Comparison of ENCODE assay signal across 22 cellular contexts in the genomic region with DNA sequence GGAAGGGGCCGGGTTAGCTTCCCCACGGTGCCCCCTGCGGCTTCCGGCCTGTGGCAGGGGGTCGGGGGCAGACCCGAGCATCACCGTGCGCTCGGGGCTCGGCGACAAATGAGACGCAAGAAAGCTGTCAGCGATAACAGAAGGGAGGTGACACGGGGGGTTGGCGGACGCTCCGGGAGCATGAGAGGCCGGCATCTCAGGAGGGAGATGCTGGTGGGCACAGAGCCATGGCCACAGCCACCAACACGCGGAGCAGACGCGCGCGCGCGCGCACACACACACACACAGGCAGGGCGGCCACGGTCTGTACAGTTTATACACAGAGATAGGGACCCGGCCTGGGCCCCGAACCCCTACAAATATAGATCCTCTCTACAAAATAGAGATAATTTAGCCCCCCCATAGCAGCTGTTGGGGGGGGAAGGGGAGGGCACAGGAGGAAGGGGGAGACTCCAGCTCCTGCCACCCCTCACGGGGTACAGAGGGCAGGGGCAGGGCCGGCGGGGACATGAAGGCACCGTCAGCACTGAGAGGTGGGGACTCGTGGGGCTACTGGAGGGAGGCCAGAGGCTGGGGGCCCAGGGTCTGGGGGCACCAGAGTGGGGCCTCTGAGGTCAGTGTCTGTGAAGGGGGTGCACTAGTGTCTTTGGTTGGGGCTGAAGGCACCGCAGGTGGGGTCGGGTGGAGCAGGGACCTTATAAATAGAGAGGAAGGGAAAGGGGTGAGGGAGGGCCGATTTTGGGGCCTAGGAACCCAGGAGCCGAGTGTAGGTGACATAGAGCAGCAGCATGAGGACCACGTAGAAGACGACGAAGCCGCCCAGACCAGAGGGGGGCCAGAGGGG. TPM values are rescaled to one million over a fixed set of nuclear protein-coding genes. Genes with fewer than 3 reads are reported as not detected.
DNase-seq lines count a peak whose midpoint lies in the region; ATAC-seq, FAIRE-seq and TF ChIP-seq lines count a peak whose summit lies in the region.
"Had no signal": no experiment of that assay in that cellular context is flagged by ENCODE, and none has a peak within 500 bp of the region (broad histone marks: within the 10 kb centered on the region; RNA-seq: fewer than 3 reads in every experiment).

No MANE protein-coding gene starts in this region.

- intact Hi-C loops in Caco-2 (cut with micrococcal nuclease; ENCODE audit: unreplicated experiment), result no loop called here
- intact Hi-C loops in K562 (cut with micrococcal nuclease), result no loop called here
- intact Hi-C loops in right lobe of liver (cut with DNase I), result loop anchor here in 1 of 2 donors (5.0 kb wide), 1 partner anchor 118 kb away; a partner anchor contains a TSS
- intact Hi-C loops in vagina (cut with DNase I), result no loop called here

- H3K9me3 ChIP-seq in Caco-2 (no peaks in the 10 kb centered on the region), K562 (replicated peaks; ENCODE audit: control insufficient read depth, insufficient read depth, low read depth, low read length) (no peaks in the 10 kb centered on the region), right lobe of liver (no peaks in the 10 kb centered on the region), vagina (no peaks in the 10 kb centered on the region)

- H2AFZ ChIP-seq in K562 (ENCODE audit: low read depth, low read length), result no peak overlapping the region

- no peaks in the 10 kb centered on the region for H3K27me3 Mint-ChIP-seq in Caco-2 (ENCODE audit: insufficient read depth, unreplicated experiment)

- H4K20me1 ChIP-seq in K562 (replicated peaks; ENCODE audit: control insufficient read depth, insufficient read depth, low read length), result no peaks in the 10 kb centered on the region

- no peaks in the 10 kb centered on the region for H3K9me3 Mint-ChIP-seq in Caco-2 (ENCODE audit: unreplicated experiment)

- in situ Hi-C loops in K562 (cut with MboI) (loop anchor here (25.0 kb wide), 1 partner anchor 112 kb away; a partner anchor contains a TSS), KBM-7 (cut with MboI; ENCODE audit: low pct_unique_long_range_greater_than_20kb, low sequenced_read_pairs) (no loop called here)

- H3K27ac Mint-ChIP-seq in Caco-2 (ENCODE audit: unreplicated experiment), result peak overlapping the region; percentile 25
- H3K27ac Mint-ChIP-seq: CD14-positive monocyte had no signal

- no peak overlapping the region for H3K4me3 Mint-ChIP-seq in Caco-2 (ENCODE audit: unreplicated experiment)
- H3K4me3 Mint-ChIP-seq: CD14-positive monocyte had no signal

- no peaks in the 10 kb centered on the region for H3K79me2 ChIP-seq in K562 (ENCODE audit: control insufficient read depth, insufficient read depth, low read length)

- peaks cover 93% of the 10 kb centered on the region for H3K36me3 Mint-ChIP-seq in Caco-2 (ENCODE audit: insufficient read depth, unreplicated experiment)

- peaks cover 4% of the 10 kb centered on the region for H3K9me1 ChIP-seq in K562 (ENCODE audit: control insufficient read depth, insufficient read depth, low read length)

- TF ChIP-seq POLR2A in K562 (conservative IDR thresholded peaks at IDR 0.05) (no peak), right lobe of liver (IDR thresholded peaks at IDR 0.05) (no peak), vagina (IDR thresholded peaks at IDR 0.05) (no peak)

- POLR2A ChIA-PET in Caco-2 (lab: Charles Lee) (no interaction called here), K562 (lab: Yijun Ruan, JAX) (no interaction called here)

- peak overlapping the region in 1 of 2 experiments; percentile 14; a peak in 1 of 4 replicates for H3K9ac ChIP-seq in K562 (ENCODE audit: insufficient read depth in 1 of 2, low read depth in 2 of 2, low read length in 2 of 2)

- H3K4me1 ChIP-seq in Caco-2, result peaks cover 30% of the 10 kb centered on the region
- H3K4me1 ChIP-seq in K562 (replicated peaks in 1 of 2; ENCODE audit: control insufficient read depth in 2 of 2, insufficient read depth in 2 of 2, low read length in 2 of 2), result peaks cover 0 to 79% of the 10 kb centered on the region in 2 experiments; a peak in 3 of 5 replicates
- H3K4me1 ChIP-seq in right lobe of liver, result peaks cover 0 to 16% (median 6%) of the 10 kb centered on the region in 4 donors
- peaks cover 11% of the 10 kb centered on the region for H3K4me1 ChIP-seq in vagina

- TF ChIP-seq CTCF in 22Rv1 (IDR thresholded peaks at IDR 0.05), result no peak
- TF ChIP-seq CTCF in Caco-2 (IDR thresholded peaks at IDR 0.05; ENCODE audit: insufficient read depth in 1 of 2, low read depth in 1 of 2, low read length in 1 of 2, severe bottlenecking in 1 of 2, unreplicated experiment in 1 of 2), result no peak
- no peak for TF ChIP-seq CTCF in K562 (IDR thresholded peaks at IDR 0.05 in 2 of 3, conservative IDR thresholded peaks at IDR 0.05 in 1 of 3; ENCODE audit: insufficient read depth in 2 of 3, low read depth in 1 of 3, low read length in 3 of 3)
- no peak for TF ChIP-seq CTCF in right lobe of liver (IDR thresholded peaks at IDR 0.05)
- TF ChIP-seq CTCF in vagina (IDR thresholded peaks at IDR 0.05), result no peak
- no peak for TF ChIP-seq CTCF in omental fat pad (IDR thresholded peaks at IDR 0.05)

- no peak for ATAC-seq in K562
- no peak for ATAC-seq in right lobe of liver
- no peak for ATAC-seq in omental fat pad (ENCODE audit: low FRiP score)

- peaks cover 8% of the 10 kb centered on the region for H3K4me1 Mint-ChIP-seq in Caco-2 (ENCODE audit: low read depth, unreplicated experiment)

- no peak overlapping the region for H3K4me2 ChIP-seq in K562 (ENCODE audit: insufficient read depth, low read length)

- CTCF ChIA-PET in Caco-2 (lab: Charles Lee), result no interaction called here
- CTCF ChIA-PET in K562 (lab: Yijun Ruan, JAX; ENCODE audit: low intra/inter-chr PET ratio), result no interaction called here

- H3K4me3 ChIP-seq in Caco-2 (ENCODE audit: low read depth, low read length) (no peak overlapping the region), K562 (no peak overlapping the region), right lobe of liver (no peak overlapping the region), vagina (no peak overlapping the region)

- BruUV-seq in Caco-2 (replicated peaks; lab: Mats Ljungman, UMichigan) (no TSS peak), K562 (replicated peaks; lab: Mats Ljungman, UMichigan) (no TSS peak)

- H3K36me3 ChIP-seq in Caco-2 (ENCODE audit: control insufficient read depth, insufficient read depth, low read length) (peaks cover 4% of the 10 kb centered on the region; the same call in 1 of the 2 replicates), K562 (ENCODE audit: control insufficient read depth, insufficient read depth, low read length) (peaks cover 58% of the 10 kb centered on the region; the same call in 2 of the 3 replicates), right lobe of liver (peaks cover 0 to 44% (median 7%) of the 10 kb centered on the region in 4 donors), vagina (peaks cover 0 to 43% of the 10 kb centered on the region in 2 donors)

- H3K27ac ChIP-seq in 22Rv1 (peak overlapping the region; percentile 65), K562 (ENCODE audit: extremely low read depth, low read depth, low read length) (no peak overlapping the region), right lobe of liver (peak overlapping the region in 2 of 3 donors; percentile 72 to 85), vagina (no peak overlapping the region)

- DNase-seq in Caco-2 (no peak), K562 (ENCODE audit: extremely low read depth in 1 of 4, low spot score in 3 of 4) (no peak), right lobe of liver (peak in 1 of 3 donors; percentile 58), KBM-7 (no peak), vagina (ENCODE audit: extremely low spot score in 2 of 2) (no peak), omental fat pad (ENCODE audit: low spot score) (no peak)
- no peak for DNase-seq in stimulated activated CD4-positive, alpha-beta T cell treated with anti-CD3 and anti-CD28 coated beads, Interleukin-4, amount 100 ng/mL, for 1 hour
- DNase-seq: DMS 273 treated with DMSO at 0.1 percent for 48 hours; DND-41; NCI-H1105 treated with DMSO at 0.1 percent for 48 hours; NCI-H1694 treated with DMSO at 0.1 percent for 48 hours; NCI-H510A; NCI-H748 treated with DMSO at 0.1 percent for 48 hours; NK-92 treated with Interleukin-12 subunit alpha and Interleukin-12 subunit beta, amount 100 ng/mL, for 24 hours; OCI-M1; SIG-M5 had no signal

- 94% methylated on average over 33 of the region's 44 CpGs for WGBS in K562 (ENCODE audit: insufficient coverage, low coverage, missing lambda C conversion rate)
- 85% methylated on average over 28 of the region's 44 CpGs for WGBS in right lobe of liver (ENCODE audit: insufficient coverage, low coverage, low lambda C conversion rate, missing lambda C conversion rate)

- no peak for TF ChIP-seq RAD21 in K562 (CRISPR knock-in tag; conservative IDR thresholded peaks at IDR 0.05 in 1 of 2, IDR thresholded peaks at IDR 0.05 in 1 of 2)

- TF ChIP-seq EP300 in K562 (IDR thresholded peaks at IDR 0.05; ENCODE audit: low read length), result no peak

- FAIRE-seq in K562 (lab: Jason Lieb, UNC), result no peak
- FAIRE-seq: HTR-8/SVneo had no signal

- no peaks in the 10 kb centered on the region for H3K27me3 ChIP-seq in Caco-2 (replicated peaks; ENCODE audit: control insufficient read depth, insufficient read depth, low read length)
- H3K27me3 ChIP-seq in K562 (ENCODE audit: control insufficient read depth in 2 of 2, insufficient read depth in 2 of 2, low read length in 2 of 2), result no peaks in the 10 kb centered on the region
- no peaks in the 10 kb centered on the region for H3K27me3 ChIP-seq in right lobe of liver
- H3K27me3 ChIP-seq in vagina, result no peaks in the 10 kb centered on the region

RNA-seq across cellular contexts. Expression of a gene that starts 0.9 kb away (rescaled TPM):
- total RNA-seq in Caco-2 (2022) (1.9 and 2.0 TPM in 2 replicates), K562 (2014; rRNA removed) (1.3 and 1.8 TPM in 2 replicates), K562 (2014; rRNA removed; fragmentation: Illumina TruSeq; extraction: Trizol) (0.48 TPM in 1 of 2 replicates, not detected in the other), K562 (2015; rRNA removed; fragmentation: Illumina TruSeq; extraction: Trizol) (1.1 TPM in 2 replicates), K562 (2021) (3.2 and 5.3 TPM in 2 replicates), right lobe of liver (1 to 10 TPM in 3 of 6 experiments, under 1 TPM in 1, not detected in 2; 0.53 to 4.5 (median 2.2) TPM), vagina (2.9 TPM), omental fat pad (1 to 10 TPM in 3 of 4 donors, not detected in 1; 1.1 to 4.7 (median 1.7) TPM)
- 7.1 and 11.6 TPM in 2 replicates for total RNA-seq in K562 (2011; cell fraction: chromatin; rRNA removed; ENCODE audit: low replicate concordance)
- 13.0 and 18.8 TPM in 2 replicates for total RNA-seq in K562 (2011; cell fraction: nucleolus; rRNA removed)
- 5.2 and 5.7 TPM in 2 replicates for total RNA-seq in K562 (2011; cell fraction: nucleoplasm; rRNA removed)
- polyA plus RNA-seq in K562 (2011; rRNA removed) (0.42 and 2.1 TPM in 2 replicates), K562 (2014; fragmentation: Illumina TruSeq; extraction: Trizol) (0.48 and 2.8 TPM in 2 replicates), K562 (2014; fragmentation: Nextera tagmentation; extraction: Ambion mirVana) (under 1 TPM; 0.13 to 0.14 TPM), K562 (2014; rRNA removed) (4.2 and 8.1 TPM in 2 replicates)
- 0.96 and 3.5 TPM in 2 replicates for polyA plus RNA-seq in K562 (2011; cell fraction: cytosol; rRNA removed)
- polyA plus RNA-seq in K562 (2011; cell fraction: nucleus; rRNA removed), result 11.2 and 27.2 TPM in 2 replicates
- polyA plus RNA-seq in K562 (2012), result 4.8 and 12.8 TPM in 2 replicates
- polyA minus RNA-seq in K562 (2011; rRNA and poly(A)+ RNA removed), result not detected in 2 replicates
- polyA minus RNA-seq in K562 (2011; cell fraction: cytosol; rRNA and poly(A)+ RNA removed), result not detected in 2 replicates
- polyA minus RNA-seq in K562 (2011; cell fraction: nucleus; rRNA and poly(A)+ RNA removed), result 2.0 and 3.4 TPM in 2 replicates
- total RNA-seq: G401, H4, RPMI7951 had no signal
- polyA plus RNA-seq: CD14-positive monocyte had no signal

RNA-seq across cellular contexts. Expression of a gene that starts 11.3 kb away (rescaled TPM):
- total RNA-seq in Caco-2 (2022) (69.5 and 71.4 TPM in 2 replicates), K562 (2014; rRNA removed) (15.0 and 33.7 TPM in 2 replicates), K562 (2014; rRNA removed; fragmentation: Illumina TruSeq; extraction: Trizol) (3.3 and 6.0 TPM in 2 replicates), K562 (2015; rRNA removed; fragmentation: Illumina TruSeq; extraction: Trizol) (15.0 and 17.2 TPM in 2 replicates), K562 (2021) (56.0 and 63.3 TPM in 2 replicates), right lobe of liver (10 to 100 TPM; 19.5 to 39.1 (median 24.7) TPM), vagina (72.2 TPM), omental fat pad (100 to 1,000 TPM in 1 of 4 donors, 10 to 100 TPM in 3; 51.8 to 108 (median 55.7) TPM)
- 117 and 377 TPM in 2 replicates for total RNA-seq in K562 (2011; cell fraction: chromatin; rRNA removed; ENCODE audit: low replicate concordance)
- 224 and 228 TPM in 2 replicates for total RNA-seq in K562 (2011; cell fraction: nucleolus; rRNA removed)
- 133 and 136 TPM in 2 replicates for total RNA-seq in K562 (2011; cell fraction: nucleoplasm; rRNA removed)
- polyA plus RNA-seq in K562 (2011; rRNA removed) (9.0 and 22.2 TPM in 2 replicates), K562 (2014; fragmentation: Illumina TruSeq; extraction: Trizol) (15.7 and 28.6 TPM in 2 replicates), K562 (2014; fragmentation: Nextera tagmentation; extraction: Ambion mirVana) (under 1 TPM; 0.06 to 0.25 TPM), K562 (2014; rRNA removed) (41.0 and 53.0 TPM in 2 replicates)
- 8.5 and 16.9 TPM in 2 replicates for polyA plus RNA-seq in K562 (2011; cell fraction: cytosol; rRNA removed)
- polyA plus RNA-seq in K562 (2011; cell fraction: nucleus; rRNA removed), result 184 and 234 TPM in 2 replicates
- 28.5 and 77.6 TPM in 2 replicates for polyA plus RNA-seq in K562 (2012)
- polyA minus RNA-seq in K562 (2011; rRNA and poly(A)+ RNA removed), result 7.4 and 7.6 TPM in 2 replicates
- polyA minus RNA-seq in K562 (2011; cell fraction: cytosol; rRNA and poly(A)+ RNA removed), result 25.4 and 28.8 TPM in 2 replicates
- polyA minus RNA-seq in K562 (2011; cell fraction: nucleus; rRNA and poly(A)+ RNA removed), result 61.5 and 71.8 TPM in 2 replicates

RNA-seq across cellular contexts. Expression of a gene that starts 11.5 kb away (rescaled TPM):
- total RNA-seq in Caco-2 (2022) (1.4 and 1.5 TPM in 2 replicates), K562 (2014; rRNA removed) (0.50 and 1.4 TPM in 2 replicates), K562 (2014; rRNA removed; fragmentation: Illumina TruSeq; extraction: Trizol) (0.10 and 0.33 TPM in 2 replicates), K562 (2015; rRNA removed; fragmentation: Illumina TruSeq; extraction: Trizol) (0.49 and 0.51 TPM in 2 replicates), K562 (2021) (0.94 and 0.95 TPM in 2 replicates), right lobe of liver (1 to 10 TPM in 1 of 6 experiments, under 1 TPM in 5; 0.25 to 1.0 (median 0.45) TPM), vagina (0.98 TPM), omental fat pad (under 1 TPM in 1 of 4 donors, not detected in 3; 0.36 TPM)
- 1.5 and 2.7 TPM in 2 replicates for total RNA-seq in K562 (2011; cell fraction: chromatin; rRNA removed; ENCODE audit: low replicate concordance)
- total RNA-seq in K562 (2011; cell fraction: nucleolus; rRNA removed), result 1.6 and 2.0 TPM in 2 replicates
- 1.1 and 2.1 TPM in 2 replicates for total RNA-seq in K562 (2011; cell fraction: nucleoplasm; rRNA removed)
- polyA plus RNA-seq in K562 (2011; rRNA removed) (0.50 and 0.57 TPM in 2 replicates), K562 (2014; fragmentation: Illumina TruSeq; extraction: Trizol) (0.42 and 0.80 TPM in 2 replicates), K562 (2014; fragmentation: Nextera tagmentation; extraction: Ambion mirVana) (under 1 TPM; 0.17 to 0.27 TPM), K562 (2014; rRNA removed) (0.73 and 1.3 TPM in 2 replicates)
- polyA plus RNA-seq in K562 (2011; cell fraction: cytosol; rRNA removed), result 0.86 and 1.00 TPM in 2 replicates
- 2.1 and 3.5 TPM in 2 replicates for polyA plus RNA-seq in K562 (2011; cell fraction: nucleus; rRNA removed)
- 0.52 and 1.0 TPM in 2 replicates for polyA plus RNA-seq in K562 (2012)
- polyA minus RNA-seq in K562 (2011; rRNA and poly(A)+ RNA removed), result 0.51 and 0.84 TPM in 2 replicates
- polyA minus RNA-seq in K562 (2011; cell fraction: cytosol; rRNA and poly(A)+ RNA removed), result 0.67 TPM in 1 of 2 replicates, not detected in the other
- polyA minus RNA-seq in K562 (2011; cell fraction: nucleus; rRNA and poly(A)+ RNA removed), result 0.67 and 0.78 TPM in 2 replicates

RNA-seq across cellular contexts. Expression of a gene that starts 27.6 kb away (rescaled TPM):
- 10.4 and 12.9 TPM in 2 replicates for total RNA-seq in Caco-2 (2022)
- 11.5 and 28.7 TPM in 2 replicates for total RNA-seq in K562 (2011; cell fraction: chromatin; rRNA removed; ENCODE audit: low replicate concordance)
- total RNA-seq in K562 (2011; cell fraction: nucleolus; rRNA removed), result 29.5 and 34.2 TPM in 2 replicates
- total RNA-seq in K562 (2011; cell fraction: nucleoplasm; rRNA removed), result 23.0 and 24.9 TPM in 2 replicates
- total RNA-seq in K562 (2014; rRNA removed), result 13.5 and 14.1 TPM in 2 replicates
- total RNA-seq in K562 (2014; rRNA removed; fragmentation: Illumina TruSeq; extraction: Trizol), result 3.8 and 4.5 TPM in 2 replicates
- 8.9 and 10.0 TPM in 2 replicates for total RNA-seq in K562 (2015; rRNA removed; fragmentation: Illumina TruSeq; extraction: Trizol)
- total RNA-seq in K562 (2021), result 32.4 and 33.9 TPM in 2 replicates
- 5.0 and 11.8 TPM in 2 replicates for polyA plus RNA-seq in K562 (2011; rRNA removed)
- 9.0 and 11.0 TPM in 2 replicates for polyA plus RNA-seq in K562 (2011; cell fraction: cytosol; rRNA removed)
- 59.3 and 94.1 TPM in 2 replicates for polyA plus RNA-seq in K562 (2011; cell fraction: nucleus; rRNA removed)
- polyA plus RNA-seq in K562 (2012), result 21.8 and 34.6 TPM in 2 replicates
- 30.4 and 31.8 TPM in 2 replicates for polyA plus RNA-seq in K562 (2014; fragmentation: Illumina TruSeq; extraction: Trizol)
- polyA plus RNA-seq in K562 (2014; fragmentation: Nextera tagmentation; extraction: Ambion mirVana), result 1 to 10 TPM; 5.2 to 5.4 TPM
- polyA plus RNA-seq in K562 (2014; rRNA removed), result 28.0 and 28.6 TPM in 2 replicates
- 1.6 and 2.0 TPM in 2 replicates for polyA minus RNA-seq in K562 (2011; rRNA and poly(A)+ RNA removed)
- polyA minus RNA-seq in K562 (2011; cell fraction: cytosol; rRNA and poly(A)+ RNA removed), result 5.7 and 10.1 TPM in 2 replicates
- 7.3 and 10.7 TPM in 2 replicates for polyA minus RNA-seq in K562 (2011; cell fraction: nucleus; rRNA and poly(A)+ RNA removed)
- total RNA-seq in right lobe of liver, result 10 to 100 TPM; 10.9 to 48.5 (median 23.6) TPM
- 85.4 TPM for total RNA-seq in vagina
- total RNA-seq in omental fat pad, result 10 to 100 TPM; 20.6 to 87.2 (median 40.5) TPM

RNA-seq across cellular contexts. Expression of a gene that starts 35.6 kb away (rescaled TPM):
- total RNA-seq in Caco-2 (2022) (58.5 and 60.7 TPM in 2 replicates), K562 (2014; rRNA removed) (11.7 and 20.2 TPM in 2 replicates), K562 (2014; rRNA removed; fragmentation: Illumina TruSeq; extraction: Trizol) (3.6 and 4.3 TPM in 2 replicates), K562 (2015; rRNA removed; fragmentation: Illumina TruSeq; extraction: Trizol) (7.8 and 9.3 TPM in 2 replicates), K562 (2021) (23.1 and 23.4 TPM in 2 replicates), right lobe of liver (10 to 100 TPM; 52.9 to 86.3 (median 69.8) TPM), vagina (37.6 TPM), omental fat pad (10 to 100 TPM; 10.6 to 45.0 (median 21.3) TPM)
- total RNA-seq in K562 (2011; cell fraction: chromatin; rRNA removed; ENCODE audit: low replicate concordance), result 25.6 and 42.2 TPM in 2 replicates
- 22.7 and 25.7 TPM in 2 replicates for total RNA-seq in K562 (2011; cell fraction: nucleolus; rRNA removed)
- total RNA-seq in K562 (2011; cell fraction: nucleoplasm; rRNA removed), result 28.4 and 39.7 TPM in 2 replicates
- polyA plus RNA-seq in K562 (2011; rRNA removed) (4.6 and 5.2 TPM in 2 replicates), K562 (2014; fragmentation: Illumina TruSeq; extraction: Trizol) (6.5 and 9.6 TPM in 2 replicates), K562 (2014; fragmentation: Nextera tagmentation; extraction: Ambion mirVana) (under 1 TPM; 0.31 to 0.32 TPM), K562 (2014; rRNA removed) (10.0 and 16.8 TPM in 2 replicates)
- 3.8 and 25.5 TPM in 2 replicates for polyA plus RNA-seq in K562 (2011; cell fraction: cytosol; rRNA removed)
- polyA plus RNA-seq in K562 (2011; cell fraction: nucleus; rRNA removed), result 12.0 and 33.1 TPM in 2 replicates
- 9.7 and 18.9 TPM in 2 replicates for polyA plus RNA-seq in K562 (2012)
- 3.7 and 4.3 TPM in 2 replicates for polyA minus RNA-seq in K562 (2011; rRNA and poly(A)+ RNA removed)
- polyA minus RNA-seq in K562 (2011; cell fraction: cytosol; rRNA and poly(A)+ RNA removed), result 3.9 and 8.0 TPM in 2 replicates
- 10.2 and 12.1 TPM in 2 replicates for polyA minus RNA-seq in K562 (2011; cell fraction: nucleus; rRNA and poly(A)+ RNA removed)

Comparison
In these comparisons a context has a peak if more than half of its experiments do, and no peak if none do; other contexts are left out.
1. H3K27ac ChIP-seq: peak in 22Rv1 (single experiment) and right lobe of liver (2 of 3); none in K562 (single experiment) and vagina (single experiment).